In genomic region chr1:39788426-39788757, GRCh38 we compare ENCODE assay signal across 8 cellular contexts. TPM values are rescaled to one million over a fixed set of nuclear protein-coding genes. Genes with fewer than 3 reads are reported as not detected.
A peak's percentile ranks its signal among the peaks of the same experiment; 100 is the strongest.
DNase-seq lines count a peak whose midpoint lies in the region; ATAC-seq and TF ChIP-seq lines count a peak whose summit lies in the region.

No MANE protein-coding gene starts in this region.

- peaks cover 3% of the 10 kb centered on the region for H3K4me1 Mint-ChIP-seq in mesothelial cell of epicardium
- H3K4me1 Mint-ChIP-seq in activated CD4-positive, alpha-beta memory T cell treated with anti-CD3 and anti-CD28 coated beads for 36 hours (ENCODE audit: low read depth) = peaks cover 13% of the 10 kb centered on the region

- intact Hi-C loops in esophagus squamous epithelium (cut with DNase I) = no loop called here
- intact Hi-C loops in activated CD4-positive, alpha-beta memory T cell treated with anti-CD3 and anti-CD28 coated beads for 36 hours (cut with micrococcal nuclease) = no loop called here

- no CpG with 5 or more reads among the region's 51 CpGs for WGBS in esophagus squamous epithelium, 2 donors

- H3K4me3 ChIP-seq in HL-60 (replicated peaks; ENCODE audit: insufficient read depth, low read length) (peak overlapping the region; percentile 66), esophagus squamous epithelium (peak overlapping the region; percentile 55 to 85 (median 64)), skeletal muscle cell (ENCODE audit: low read depth, low read length) (peak overlapping the region; percentile 30), Karpas-422 (ENCODE audit: low read length) (no peak overlapping the region)

- H3K9me3 Mint-ChIP-seq in mesothelial cell of epicardium = no peaks in the 10 kb centered on the region
- H3K9me3 Mint-ChIP-seq in activated CD4-positive, alpha-beta memory T cell treated with anti-CD3 and anti-CD28 coated beads for 36 hours = no peaks in the 10 kb centered on the region

- CTCF ChIA-PET in activated CD4-positive, alpha-beta memory T cell treated with anti-CD3 and anti-CD28 coated beads for 36 hours (lab: Charles Lee) = interaction anchor here (1.8 kb wide), 1 partner anchor 12 kb away, joined by 5 read pairs; no protein-coding TSS in a partner anchor

- H3K9me3 ChIP-seq in esophagus squamous epithelium (no peaks in the 10 kb centered on the region), Karpas-422 (ENCODE audit: low read length) (no peaks in the 10 kb centered on the region)

- ATAC-seq in GM18909 (IDR thresholded peaks at IDR 0.05; ENCODE audit: poor library complexity, unreplicated experiment) = peak; percentile 6

- H3K27me3 Mint-ChIP-seq in mesothelial cell of epicardium (ENCODE audit: low read depth) = peaks cover 76% of the 10 kb centered on the region
- H3K27me3 Mint-ChIP-seq in activated CD4-positive, alpha-beta memory T cell treated with anti-CD3 and anti-CD28 coated beads for 36 hours = peaks cover 11% of the 10 kb centered on the region

- no peak for DNase-seq in HL-60 (ENCODE audit: low read depth in 1 of 2, low spot score in 1 of 2)
- no peak for DNase-seq in esophagus squamous epithelium (lab: John Stamatoyannopoulos, UW)
- DNase-seq in skeletal muscle cell (ENCODE audit: low read depth) = no peak
- DNase-seq in mesothelial cell of epicardium (ENCODE audit: low spot score in 2 of 2, unreplicated experiment in 2 of 2) = no peak
- no peak for DNase-seq in activated CD4-positive, alpha-beta memory T cell treated with anti-CD3 and anti-CD28 coated beads for 36 hours
- no peak for DNase-seq in Karpas-422
- DNase-seq in activated gamma-delta T cell treated with Interleukin-2 at 50 U/mL for 16 hours = no peak

- no peak overlapping the region for H3K4me2 ChIP-seq in Karpas-422 (ENCODE audit: low read depth, low read length, poor library complexity, severe bottlenecking)

- no peaks in the 10 kb centered on the region for H4K20me1 ChIP-seq in Karpas-422 (ENCODE audit: insufficient read depth, low read depth, low read length)

- H3K36me3 Mint-ChIP-seq in mesothelial cell of epicardium = no peaks in the 10 kb centered on the region
- no peaks in the 10 kb centered on the region for H3K36me3 Mint-ChIP-seq in activated CD4-positive, alpha-beta memory T cell treated with anti-CD3 and anti-CD28 coated beads for 36 hours

- H3K4me1 ChIP-seq in esophagus squamous epithelium = peaks cover 6 to 17% (median 16%) of the 10 kb centered on the region in 3 donors
- no peaks in the 10 kb centered on the region for H3K4me1 ChIP-seq in Karpas-422 (ENCODE audit: low read length)

- H3K27ac ChIP-seq in HL-60 (replicated peaks) (no peak overlapping the region), esophagus squamous epithelium (peak overlapping the region in 2 of 4 donors; percentile 49 to 68), Karpas-422 (ENCODE audit: low read length) (no peak overlapping the region)

- H3K4me3 Mint-ChIP-seq in mesothelial cell of epicardium = no peak overlapping the region
- H3K4me3 Mint-ChIP-seq in activated CD4-positive, alpha-beta memory T cell treated with anti-CD3 and anti-CD28 coated beads for 36 hours = no peak overlapping the region

- H3K27me3 ChIP-seq in HL-60 (ENCODE audit: insufficient read depth, poor library complexity, severe bottlenecking) (peaks cover 7% of the 10 kb centered on the region), esophagus squamous epithelium (peaks cover 0 to 40% (median 0%) of the 10 kb centered on the region in 4 donors), Karpas-422 (ENCODE audit: low read length) (no peaks in the 10 kb centered on the region)

- H3K9ac ChIP-seq in Karpas-422 (ENCODE audit: low read length) = no peak overlapping the region

- H2AFZ ChIP-seq in Karpas-422 (ENCODE audit: low read length) = no peak overlapping the region

- H3K9me2 ChIP-seq in Karpas-422 (replicated peaks; ENCODE audit: insufficient read depth, low read length) = no peaks in the 10 kb centered on the region

- H3K27ac Mint-ChIP-seq in mesothelial cell of epicardium = no peak overlapping the region
- H3K27ac Mint-ChIP-seq in activated CD4-positive, alpha-beta memory T cell treated with anti-CD3 and anti-CD28 coated beads for 36 hours = no peak overlapping the region

- H3K79me2 ChIP-seq in Karpas-422 (ENCODE audit: low read length) = no peaks in the 10 kb centered on the region

- H3K36me3 ChIP-seq in esophagus squamous epithelium (no peaks in the 10 kb centered on the region), Karpas-422 (ENCODE audit: insufficient read depth, low read length) (no peaks in the 10 kb centered on the region)

- POLR2A ChIA-PET in activated CD4-positive, alpha-beta memory T cell treated with anti-CD3 and anti-CD28 coated beads for 36 hours (lab: Charles Lee) = interaction anchor here (2.4 kb wide), 1 partner anchor 11 kb away, joined by 15 read pairs; no protein-coding TSS in a partner anchor

- TF ChIP-seq CTCF in HL-60 (IDR thresholded peaks at IDR 0.05; ENCODE audit: insufficient read depth, low read length) (no peak), esophagus squamous epithelium (IDR thresholded peaks at IDR 0.05) (no peak), mesothelial cell of epicardium (IDR thresholded peaks at IDR 0.05; ENCODE audit: unreplicated experiment) (no peak)

- no peak for TF ChIP-seq POLR2A in esophagus squamous epithelium (IDR thresholded peaks at IDR 0.05)

RNA-seq across cellular contexts. Expression of gene BMP8B, which starts 0.3 kb away (rescaled TPM):
- total RNA-seq in esophagus squamous epithelium = under 1 TPM; 0.18 to 0.83 (median 0.55) TPM
- total RNA-seq in mesothelial cell of epicardium = 0.14 to 0.31 TPM (median 0.18 TPM) in 3 replicates
- total RNA-seq in activated CD4-positive, alpha-beta memory T cell treated with anti-CD3 and anti-CD28 coated beads for 36 hours = under 1 TPM; 0.53 to 0.55 TPM
- not detected in 2 replicates for total RNA-seq in Karpas-422 (2014; rRNA removed; shearing (Covaris generic); ENCODE audit: low replicate concordance)

RNA-seq across cellular contexts. Expression of gene OXCT2, which starts 17.2 kb away (rescaled TPM):
- total RNA-seq in esophagus squamous epithelium (under 1 TPM in 2 of 4 donors, not detected in 2; 0.19 to 0.48 TPM), mesothelial cell of epicardium (0.20 to 0.65 TPM (median 0.22 TPM) in 3 replicates)
- total RNA-seq in activated CD4-positive, alpha-beta memory T cell treated with anti-CD3 and anti-CD28 coated beads for 36 hours = 1 to 10 TPM; 1.2 to 1.9 TPM
- not detected in 2 replicates for total RNA-seq in Karpas-422 (2014; rRNA removed; shearing (Covaris generic); ENCODE audit: low replicate concordance)

RNA-seq across cellular contexts. Expression of gene PPIE, which starts 49.7 kb away (rescaled TPM):
- 10 to 100 TPM; 13.7 to 37.1 (median 28.6) TPM for total RNA-seq in esophagus squamous epithelium
- 43.5 to 45.5 TPM (median 45.2 TPM) in 3 replicates for total RNA-seq in mesothelial cell of epicardium
- 10 to 100 TPM; 64.1 to 68.7 TPM for total RNA-seq in activated CD4-positive, alpha-beta memory T cell treated with anti-CD3 and anti-CD28 coated beads for 36 hours
- 21.3 and 25.3 TPM in 2 replicates for total RNA-seq in Karpas-422 (2014; rRNA removed; shearing (Covaris generic); ENCODE audit: low replicate concordance)
